In genomic region chrX:87397103-87397886, GRCh38 we compare ENCODE assay signal across 25 cellular contexts.
"Had no signal": no experiment of that assay in that cellular context is flagged by ENCODE, and none has a peak within 500 bp of the region (broad histone marks: within the 10 kb centered on the region; RNA-seq: fewer than 3 reads in every experiment).

No MANE protein-coding gene starts in this region.

- H3K27me3 ChIP-seq: brain microvascular endothelial cell, colonic mucosa, gastroesophageal sphincter, tibial artery had no signal

- H3K27ac ChIP-seq: brain microvascular endothelial cell, colonic mucosa, epithelial cell of prostate, gastroesophageal sphincter, heart right ventricle, tibial artery, WERI-Rb-1 had no signal

- H3K9me3 ChIP-seq: colonic mucosa, gastroesophageal sphincter had no signal

- ATAC-seq: gastroesophageal sphincter; heart right ventricle; natural killer cell treated with Interleukin-12 subunit alpha and Interleukin-12 subunit beta and Interleukin-15 and Interleukin-18, amount 100 ng/mL, for 72 hours had no signal

- H3K4me3 ChIP-seq: colonic mucosa, gastroesophageal sphincter, heart right ventricle, tibial artery had no signal

- H3K4me1 ChIP-seq: colonic mucosa, gastroesophageal sphincter, heart right ventricle, tibial artery had no signal

- H3K36me3 ChIP-seq: brain microvascular endothelial cell, colonic mucosa, gastroesophageal sphincter, heart right ventricle, tibial artery, WERI-Rb-1 had no signal

- DNase-seq: activated CD4-positive, alpha-beta T cell treated with anti-CD3 and anti-CD28 coated beads, Interleukin-2, amount 50 U/mL, for 48 hours; activated gamma-delta T cell treated with Interleukin-2 at 50 U/mL for 16 hours; activated T-cell treated with anti-CD3 and anti-CD28 coated beads for 4 hours; amniotic stem cell; brain microvascular endothelial cell; colonic mucosa; endodermal cell; heart right ventricle; left cardiac atrium; mesendoderm; nucleus accumbens; posterior cingulate gyrus; retina; stimulated activated CD4-positive, alpha-beta T cell treated with anti-CD3 and anti-CD28 coated beads, Interleukin-12 subunit alpha, Interleukin-12 subunit beta, amount 100 ng/mL, for 4 hours; stimulated activated CD4-positive, alpha-beta T cell treated with anti-CD3 and anti-CD28 coated beads, Interleukin-1b, Interleukin-23, amount 100 ng/mL, for 48 hours; stimulated activated CD8-positive, alpha-beta memory T cell treated with anti-CD3 and anti-CD28 coated beads, Interleukin-4, amount 100 ng/mL, for 48 hours; stimulated activated naive CD4-positive, alpha-beta T cell treated with Interleukin-2 at 50 U/mL for 16 hours; substantia nigra; T-helper 2 cell; tibial artery; WERI-Rb-1 had no signal

- FAIRE-seq: islet of Langerhans had no signal
